12 cellular contexts compared by ENCODE assay signal in the genomic region with DNA sequence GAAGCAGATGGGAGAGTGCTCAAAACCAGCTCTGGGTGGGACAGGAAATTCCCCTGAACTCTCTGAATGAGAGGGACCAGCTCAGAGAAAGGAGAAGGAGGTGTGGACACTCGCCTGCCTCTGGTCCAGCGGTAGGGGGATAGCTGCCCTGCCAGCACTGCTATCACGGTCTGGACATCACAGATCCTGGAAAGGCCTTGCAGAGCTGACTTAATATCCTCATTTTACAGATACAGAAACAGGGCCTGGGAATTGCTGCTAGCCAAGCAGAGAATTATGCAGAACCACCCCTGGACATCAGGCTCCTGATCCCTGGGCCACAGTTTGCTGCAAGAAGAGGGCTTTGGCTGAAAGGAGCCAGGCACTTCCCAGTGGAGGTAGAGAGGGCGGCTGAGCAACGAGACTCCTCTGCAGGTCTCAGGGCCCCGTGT. TPM values are rescaled to one million over a fixed set of nuclear protein-coding genes. Genes with fewer than 3 reads are reported as not detected.
DNase-seq lines count a peak whose midpoint lies in the region; ATAC-seq, FAIRE-seq and TF ChIP-seq lines count a peak whose summit lies in the region.
"Had no signal": no experiment of that assay in that cellular context is flagged by ENCODE, and none has a peak within 500 bp of the region (broad histone marks: within the 10 kb centered on the region; RNA-seq: fewer than 3 reads in every experiment).

No MANE protein-coding gene starts in this region.

- no peak for TF ChIP-seq EP300 in transverse colon (IDR thresholded peaks at IDR 0.05; ENCODE audit: low read depth)

- 48% methylated on average over 6 of the region's 6 CpGs for WGBS in right cardiac atrium
- 48 to 78% methylated on average over 3 to 6 of the region's 6 CpGs for WGBS in transverse colon (ENCODE audit: low coverage in 1 of 2), 2 donors
- WGBS in testis, 2 donors, result 48 to 68% methylated on average over 6 of the region's 6 CpGs

- peak in 1 of 2 donors; percentile 8 for ATAC-seq in activated T-cell treated with anti-CD3 and anti-CD28 coated beads, Interleukin-2, amount 50 U/mL, for 72 hours (replicated peaks in 1 of 2)
- ATAC-seq in right cardiac atrium (peak in 1 of 2 donors; percentile 34), HG02678 (IDR thresholded peaks at IDR 0.05; ENCODE audit: unreplicated experiment) (no peak)
- ATAC-seq: mucosa of descending colon had no signal

- H3K9me3 ChIP-seq in right cardiac atrium (ENCODE audit: control insufficient read depth, low read length), result no peaks in the 10 kb centered on the region
- H3K9me3 ChIP-seq in transverse colon, result no peaks in the 10 kb centered on the region
- H3K9me3 ChIP-seq in testis, result no peaks in the 10 kb centered on the region
- H3K9me3 ChIP-seq: HAP-1, mucosa of descending colon had no signal

- intact Hi-C loops in activated naive CD4-positive, alpha-beta T cell treated with anti-CD3 and anti-CD28 coated beads for 36 hours (cut with micrococcal nuclease), result no loop called here
- intact Hi-C loops in right cardiac atrium (cut with DNase I) (no loop called here), transverse colon (cut with DNase I; ENCODE audit: low total_unique reads) (no loop called here), testis (cut with DNase I; ENCODE audit: low total_unique reads) (no loop called here)

- DNase-seq in activated naive CD4-positive, alpha-beta T cell treated with anti-CD3 and anti-CD28 coated beads for 36 hours, result no peak
- no peak for DNase-seq in activated naive CD4-positive, alpha-beta T cell treated with Interleukin-2 at 50 U/mL for 16 hours
- DNase-seq in activated T-cell treated with anti-CD3 and anti-CD28 coated beads, Interleukin-2, amount 50 U/mL, for 72 hours, result peak in 1 of 2 donors; percentile 46
- DNase-seq in right cardiac atrium (peak in 1 of 3 donors; percentile 82), transverse colon (no peak), HTR-8/SVneo (ENCODE audit: insufficient read length, low spot score) (no peak), testis (no peak)
- DNase-seq: foreskin melanocyte, mucosa of descending colon, NCI-H187 had no signal

- TF ChIP-seq CTCF in transverse colon (IDR thresholded peaks at IDR 0.05) (no peak), testis (IDR thresholded peaks at IDR 0.05) (no peak)

- peaks cover 17% of the 10 kb centered on the region for H3K4me1 ChIP-seq in right cardiac atrium (ENCODE audit: control insufficient read depth, insufficient read depth, low read length)
- peaks cover 3 to 18% (median 6%) of the 10 kb centered on the region in 4 donors for H3K4me1 ChIP-seq in transverse colon
- peaks cover 22% of the 10 kb centered on the region for H3K4me1 ChIP-seq in testis

- in situ Hi-C loops in transverse colon (cut with MboI; ENCODE audit: low pct_ligation_motif_present in 1 of 4, low pct_unique_long_range_greater_than_20kb in 1 of 4, low sequenced_read_pairs in 3 of 4), result no loop called here

- H3K27ac ChIP-seq in right cardiac atrium (ENCODE audit: low read length) (peak overlapping the region; percentile 59), transverse colon (peak overlapping the region; percentile 63 to 75 (median 69)), testis (peak overlapping the region in 1 of 2 donors; percentile 86)

- H3K27me3 ChIP-seq in right cardiac atrium (ENCODE audit: control insufficient read depth, insufficient read depth), result no peaks in the 10 kb centered on the region
- H3K27me3 ChIP-seq in transverse colon, result no peaks in the 10 kb centered on the region
- no peaks in the 10 kb centered on the region for H3K27me3 ChIP-seq in testis

- H3K36me3 ChIP-seq in transverse colon, result no peaks in the 10 kb centered on the region
- no peaks in the 10 kb centered on the region for H3K36me3 ChIP-seq in testis (ENCODE audit: low read depth, missing control alignments)
- H3K36me3 ChIP-seq: HAP-1 had no signal

- no peaks in the 10 kb centered on the region for H3K9me3 Mint-ChIP-seq in activated naive CD4-positive, alpha-beta T cell treated with anti-CD3 and anti-CD28 coated beads for 36 hours
- H3K9me3 Mint-ChIP-seq in activated T-cell treated with anti-CD3 and anti-CD28 coated beads, Interleukin-2, amount 50 U/mL, for 72 hours, result no peaks in the 10 kb centered on the region

- H3K4me3 ChIP-seq in right cardiac atrium (ENCODE audit: low read length), result no peak overlapping the region
- H3K4me3 ChIP-seq in transverse colon, result no peak overlapping the region
- no peak overlapping the region for H3K4me3 ChIP-seq in testis
- H3K4me3 ChIP-seq: HAP-1, mucosa of descending colon had no signal

- H3K4me1 Mint-ChIP-seq in activated naive CD4-positive, alpha-beta T cell treated with anti-CD3 and anti-CD28 coated beads for 36 hours (ENCODE audit: low read depth), result peaks cover 80% of the 10 kb centered on the region
- H3K4me1 Mint-ChIP-seq in activated T-cell treated with anti-CD3 and anti-CD28 coated beads, Interleukin-2, amount 50 U/mL, for 72 hours (ENCODE audit: low read depth), result peaks cover 93% of the 10 kb centered on the region

- H3K36me3 Mint-ChIP-seq in activated naive CD4-positive, alpha-beta T cell treated with anti-CD3 and anti-CD28 coated beads for 36 hours (ENCODE audit: low read depth), result peaks cover 97% of the 10 kb centered on the region
- peaks cover 52 to 72% of the 10 kb centered on the region in 2 donors for H3K36me3 Mint-ChIP-seq in activated T-cell treated with anti-CD3 and anti-CD28 coated beads, Interleukin-2, amount 50 U/mL, for 72 hours (ENCODE audit: insufficient read depth in 2 of 2)

- TF ChIP-seq POLR2A in transverse colon (IDR thresholded peaks at IDR 0.05) (no peak), testis (IDR thresholded peaks at IDR 0.05) (no peak)

- peak overlapping the region; percentile 98 for H3K27ac Mint-ChIP-seq in activated naive CD4-positive, alpha-beta T cell treated with anti-CD3 and anti-CD28 coated beads for 36 hours
- peak overlapping the region; percentile 92 for H3K27ac Mint-ChIP-seq in activated T-cell treated with anti-CD3 and anti-CD28 coated beads, Interleukin-2, amount 50 U/mL, for 72 hours

- H3K27me3 Mint-ChIP-seq in activated naive CD4-positive, alpha-beta T cell treated with anti-CD3 and anti-CD28 coated beads for 36 hours (ENCODE audit: low read depth), result no peaks in the 10 kb centered on the region
- no peaks in the 10 kb centered on the region for H3K27me3 Mint-ChIP-seq in activated T-cell treated with anti-CD3 and anti-CD28 coated beads, Interleukin-2, amount 50 U/mL, for 72 hours (ENCODE audit: low read depth)

- FAIRE-seq in HTR-8/SVneo (lab: Jason Lieb, UNC), result no peak

- H3K4me3 Mint-ChIP-seq in activated naive CD4-positive, alpha-beta T cell treated with anti-CD3 and anti-CD28 coated beads for 36 hours, result peak overlapping the region; percentile 92
- peak overlapping the region; percentile 85 to 90 for H3K4me3 Mint-ChIP-seq in activated T-cell treated with anti-CD3 and anti-CD28 coated beads, Interleukin-2, amount 50 U/mL, for 72 hours

- CTCF ChIA-PET in activated naive CD4-positive, alpha-beta T cell treated with anti-CD3 and anti-CD28 coated beads for 36 hours (lab: Charles Lee), result interaction anchor here (1.0 to 3.1 kb wide), 3 partner anchors 9 to 138 kb away, joined by 3 to 9 read pairs (median 6); no protein-coding TSS in a partner anchor

RNA-seq across cellular contexts. Expression of a gene that starts 4.8 kb away (rescaled TPM):
- total RNA-seq in activated naive CD4-positive, alpha-beta T cell treated with anti-CD3 and anti-CD28 coated beads for 36 hours, result 10 to 100 TPM; 80.6 to 85.0 TPM
- total RNA-seq in activated T-cell treated with anti-CD3 and anti-CD28 coated beads, Interleukin-2, amount 50 U/mL, for 72 hours, result 100 to 1,000 TPM in 1 of 2 donors, 10 to 100 TPM in 1; 91.6 to 101 TPM
- total RNA-seq in right cardiac atrium (1 to 10 TPM; 4.1 to 6.1 (median 5.1) TPM), transverse colon (1 to 10 TPM; 2.2 to 7.2 (median 4.3) TPM), testis (1 to 10 TPM; 6.5 to 8.6 TPM)
- polyA plus RNA-seq in right cardiac atrium (3.9 TPM), testis (ENCODE audit: insufficient read depth, low read depth, low replicate concordance) (3.9 TPM)

RNA-seq across cellular contexts. Expression of a gene that starts 44.8 kb away (rescaled TPM):
- total RNA-seq in activated naive CD4-positive, alpha-beta T cell treated with anti-CD3 and anti-CD28 coated beads for 36 hours, result 100 to 1,000 TPM; 289 to 295 TPM
- 100 to 1,000 TPM; 166 to 222 TPM for total RNA-seq in activated T-cell treated with anti-CD3 and anti-CD28 coated beads, Interleukin-2, amount 50 U/mL, for 72 hours
- 10 to 100 TPM; 16.0 to 21.3 (median 19.7) TPM for total RNA-seq in right cardiac atrium
- 16.2 TPM for polyA plus RNA-seq in right cardiac atrium
- 10 to 100 TPM in 2 of 4 donors, 1 to 10 TPM in 2; 6.7 to 11.1 (median 9.3) TPM for total RNA-seq in transverse colon
- 10 to 100 TPM; 40.3 to 41.7 TPM for total RNA-seq in testis
- 28.5 TPM for polyA plus RNA-seq in testis (ENCODE audit: insufficient read depth, low read depth, low replicate concordance)

Comparison
In these comparisons a context has a peak if more than half of its experiments do, and no peak if none do; other contexts are left out.
1. RNA of a gene that starts 4.8 kb away (total RNA-seq): 91.6 to 101 TPM in activated T-cell treated with anti-CD3 and anti-CD28 coated beads, Interleukin-2, amount 50 U/mL, for 72 hours and 80.6 to 85.0 TPM in activated naive CD4-positive, alpha-beta T cell treated with anti-CD3 and anti-CD28 coated beads for 36 hours; 6.5 to 8.6 TPM in testis, 4.1 to 6.1 TPM in right cardiac atrium and 2.2 to 7.2 TPM in transverse colon; every median in the first group is over 4 times any median in the second.